10 cellular contexts compared by ENCODE assay signal in the genomic region with DNA sequence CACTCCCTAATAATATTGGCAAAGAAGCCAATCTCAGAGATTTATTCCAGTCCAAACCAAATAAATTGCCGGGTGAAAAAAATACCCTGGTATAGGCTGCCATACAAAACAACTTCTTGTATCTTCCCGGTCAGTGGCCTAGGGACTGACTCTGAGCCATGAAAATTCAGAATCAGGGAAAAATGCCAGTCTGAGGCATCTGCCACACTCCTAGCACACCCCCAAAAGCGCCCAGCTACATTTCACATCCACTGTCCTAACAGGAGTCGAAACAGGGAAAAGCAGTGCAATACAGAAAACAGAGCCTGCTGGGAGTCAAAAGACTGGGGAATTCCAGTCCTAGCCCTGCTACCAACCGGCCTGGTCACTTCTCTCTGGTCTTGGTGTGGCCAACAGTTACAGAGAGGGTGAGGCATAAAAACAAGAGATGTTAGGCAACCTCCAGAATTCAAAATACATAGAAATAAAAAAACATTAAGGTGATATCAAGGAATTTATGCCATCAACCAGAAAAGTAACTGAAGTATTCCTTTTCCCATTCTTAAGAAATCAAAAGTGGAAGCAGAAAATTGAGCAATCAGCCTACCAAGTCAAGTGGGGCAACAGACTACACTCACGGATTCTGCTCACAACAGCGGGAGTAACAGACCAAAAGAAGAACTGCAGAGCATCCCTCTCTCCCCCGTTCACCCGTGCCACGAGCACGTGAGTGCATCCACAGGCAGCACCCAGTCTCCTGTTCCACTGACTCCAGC. TPM values are rescaled to one million over a fixed set of nuclear protein-coding genes. Genes with fewer than 3 reads are reported as not detected.
DNase-seq lines count a peak whose midpoint lies in the region; ATAC-seq and TF ChIP-seq lines count a peak whose summit lies in the region.
"Had no signal": no experiment of that assay in that cellular context is flagged by ENCODE, and none has a peak within 500 bp of the region (broad histone marks: within the 10 kb centered on the region; RNA-seq: fewer than 3 reads in every experiment).

No MANE protein-coding gene starts in this region.

- no peak for TF ChIP-seq CTCF in heart left ventricle (IDR thresholded peaks at IDR 0.05)

- intact Hi-C loops in heart left ventricle (cut with DNase I), result no loop called here

- peaks cover 0 to 46% (median 14%) of the 10 kb centered on the region in 12 donors for H3K4me1 ChIP-seq in heart left ventricle

- no peaks in the 10 kb centered on the region for H3K9me3 ChIP-seq in heart left ventricle

- no peak for TF ChIP-seq POLR2A in heart left ventricle (IDR thresholded peaks at IDR 0.05)

- in situ Hi-C loops in G401 (cut with HindIII; ENCODE audit: low sequenced_read_pairs), result no loop called here

- DNase-seq in G401 (ENCODE audit: low spot score), result peak; percentile 89
- peak in 1 of 5 donors; percentile 31 for DNase-seq in heart left ventricle
- DNase-seq in renal cortical epithelial cell (ENCODE audit: low read depth), result peak; percentile 34
- no peak for DNase-seq in activated CD4-positive, alpha-beta T cell treated with anti-CD3 and anti-CD28 coated beads, Interleukin-2, amount 50 U/mL, for 48 hours
- no peak for DNase-seq in activated CD8-positive, alpha-beta memory T cell treated with anti-CD3 and anti-CD28 coated beads for 24 hours
- no peak for DNase-seq in A172 (ENCODE audit: low spot score)
- DNase-seq: activated B cell treated with CpG ODN at 0.5 μM for 24 hours, DMS79 treated with DMSO at 0.1 percent for 48 hours had no signal

- peak in 2 of 4 donors; percentile 32 to 41 for ATAC-seq in heart left ventricle
- no peak for ATAC-seq in GM19397 (IDR thresholded peaks at IDR 0.05; ENCODE audit: unreplicated experiment)

- peak overlapping the region in 1 of 12 donors; percentile 32 for H3K4me3 ChIP-seq in heart left ventricle

- no peaks in the 10 kb centered on the region for H3K27me3 ChIP-seq in heart left ventricle

- 77 to 87% (median 81%) methylated on average over 11 of the region's 11 CpGs for WGBS in heart left ventricle, 4 donors

- H3K27ac ChIP-seq in angular gyrus (ENCODE audit: low read depth, low read length) (peak overlapping the region; percentile 44), heart left ventricle (peak overlapping the region in 11 of 12 donors; percentile 28 to 80 (median 55))

- no peaks in the 10 kb centered on the region for H3K36me3 ChIP-seq in heart left ventricle

RNA-seq across cellular contexts. Expression of a gene that starts 29.5 kb away (rescaled TPM):
- 3.9 and 6.0 TPM in 2 replicates for total RNA-seq in G401 (2014; rRNA removed; shearing (Covaris generic))
- 10 to 100 TPM in 3 of 9 donors, 1 to 10 TPM in 6; 4.5 to 18.0 (median 7.0) TPM for total RNA-seq in heart left ventricle
- polyA plus RNA-seq in heart left ventricle, result 1 to 10 TPM; 2.0 to 4.5 TPM
- total RNA-seq in renal cortical epithelial cell, result 20.0 and 27.2 TPM in 2 replicates
- total RNA-seq in A172 (2014; rRNA removed; shearing (Covaris generic)), result 29.9 and 32.9 TPM in 2 replicates

Comparison
In these comparisons a context has a peak if more than half of its experiments do, and no peak if none do; other contexts are left out.
1. DNase-seq: peak in G401 (single experiment) and renal cortical epithelial cell (single experiment); none in activated CD4-positive, alpha-beta T cell treated with anti-CD3 and anti-CD28 coated beads, Interleukin-2, amount 50 U/mL, for 48 hours (0 of 2), activated CD8-positive, alpha-beta memory T cell treated with anti-CD3 and anti-CD28 coated beads for 24 hours (single experiment) and A172 (single experiment).